In the genomic region with DNA sequence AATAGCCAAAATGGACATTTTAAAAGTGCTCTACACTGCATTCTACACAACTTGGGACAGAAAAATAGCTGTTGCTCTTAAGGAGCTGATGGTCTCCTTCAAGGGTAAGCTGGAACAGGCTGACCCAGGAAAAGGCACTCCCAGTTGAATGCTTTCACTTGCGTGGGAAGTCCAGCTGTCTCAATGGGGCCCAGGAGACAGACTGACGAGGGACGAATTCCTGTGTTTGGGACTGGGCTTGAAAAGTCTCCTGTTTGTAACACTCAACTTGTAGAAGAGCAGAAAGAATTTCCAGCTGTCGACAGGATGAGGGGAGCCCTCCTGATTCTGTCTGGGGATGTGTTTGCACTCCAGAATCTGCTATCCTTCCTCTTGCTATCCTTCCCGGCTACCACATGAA, we compare ENCODE assay signal across 19 cellular contexts.
DNase-seq lines count a peak whose midpoint lies in the region; ATAC-seq and TF ChIP-seq lines count a peak whose summit lies in the region.
"Had no signal": no experiment of that assay in that cellular context is flagged by ENCODE, and none has a peak within 500 bp of the region (broad histone marks: within the 10 kb centered on the region; RNA-seq: fewer than 3 reads in every experiment).

No MANE protein-coding gene starts in this region.

- H3K9ac ChIP-seq in adipocyte (ENCODE audit: low read length) = peak overlapping the region; percentile 30
- no peak overlapping the region for H3K9ac ChIP-seq in neural progenitor cell
- H3K9ac ChIP-seq: BLaER1 had no signal

- peaks cover 36% of the 10 kb centered on the region for H3K9me3 Mint-ChIP-seq in neural progenitor cell

- 33 to 49% methylated on average over 5 of the region's 5 CpGs for WGBS in heart right ventricle, 2 donors
- WGBS in thymus = 94% methylated on average over 5 of the region's 5 CpGs

- H3K36me3 ChIP-seq in adipocyte (ENCODE audit: control insufficient read depth, insufficient read depth, low read length, severe bottlenecking) = no peaks in the 10 kb centered on the region
- no peaks in the 10 kb centered on the region for H3K36me3 ChIP-seq in heart right ventricle
- H3K36me3 ChIP-seq in neural progenitor cell = peaks cover 15% of the 10 kb centered on the region
- no peaks in the 10 kb centered on the region for H3K36me3 ChIP-seq in thymus (ENCODE audit: control insufficient read depth, insufficient read depth)
- no peaks in the 10 kb centered on the region for H3K36me3 ChIP-seq in A673 (ENCODE audit: insufficient read depth, low read length, poor library complexity, severe bottlenecking)
- H3K36me3 ChIP-seq: BLaER1, Peyer's patch had no signal

- H3K4me3 ChIP-seq in adipocyte (ENCODE audit: low read length) (no peak overlapping the region), heart right ventricle (no peak overlapping the region), neural progenitor cell (no peak overlapping the region), thymus (ENCODE audit: low read length) (no peak overlapping the region), A673 (ENCODE audit: low read depth, low read length, poor library complexity, severe bottlenecking) (no peak overlapping the region)
- H3K4me3 ChIP-seq: BLaER1, Peyer's patch had no signal

- no peak overlapping the region for H3K4me2 ChIP-seq in neural progenitor cell
- H3K4me2 ChIP-seq: BLaER1 had no signal

- H2AFZ ChIP-seq in neural progenitor cell (replicated peaks) = no peak overlapping the region

- H3K27me3 Mint-ChIP-seq in neural progenitor cell (ENCODE audit: insufficient read depth, low read depth) = peaks cover 6% of the 10 kb centered on the region
- H3K27me3 Mint-ChIP-seq: activated naive CD8-positive, alpha-beta T cell treated with anti-CD3 and anti-CD28 coated beads, Interleukin-2, amount 50 U/mL, for 24 hours; activated T-cell treated with anti-CD3 and anti-CD28 coated beads, Interleukin-2, amount 50 U/mL, for 24 hours; natural killer cell treated with Interleukin-12 subunit alpha and Interleukin-12 subunit beta and Interleukin-15 and Interleukin-18, amount 100 ng/mL, for 72 hours had no signal

- peaks cover 15% of the 10 kb centered on the region for H3K36me3 Mint-ChIP-seq in neural progenitor cell

- H4K20me1 ChIP-seq in neural progenitor cell (ENCODE audit: low read depth) = no peaks in the 10 kb centered on the region
- H4K20me1 ChIP-seq: BLaER1 had no signal

- H3K27me3 ChIP-seq in adipocyte (replicated peaks; ENCODE audit: control insufficient read depth, insufficient read depth, low read length) (no peaks in the 10 kb centered on the region), heart right ventricle (no peaks in the 10 kb centered on the region), neural progenitor cell (no peaks in the 10 kb centered on the region), thymus (ENCODE audit: control insufficient read depth, insufficient read depth) (no peaks in the 10 kb centered on the region), A673 (replicated peaks; ENCODE audit: insufficient read depth, low read depth, low read length, poor library complexity) (no peaks in the 10 kb centered on the region)
- H3K27me3 ChIP-seq: BLaER1, Peyer's patch had no signal

- no peak overlapping the region for H3K4me3 Mint-ChIP-seq in neural progenitor cell
- H3K4me3 Mint-ChIP-seq: activated naive CD8-positive, alpha-beta T cell treated with anti-CD3 and anti-CD28 coated beads, Interleukin-2, amount 50 U/mL, for 24 hours; activated T-cell treated with anti-CD3 and anti-CD28 coated beads, Interleukin-2, amount 50 U/mL, for 24 hours; natural killer cell treated with Interleukin-12 subunit alpha and Interleukin-12 subunit beta and Interleukin-15 and Interleukin-18, amount 100 ng/mL, for 72 hours; T-helper 1 cell treated with Interleukin-12 subunit alpha and Interleukin-12 subunit beta and Interleukin-4 antibody, amounts not matched to agents 30 μg/mL and 1 μg/mL, for 36 hours had no signal

- peaks cover 34% of the 10 kb centered on the region for H3K9me3 ChIP-seq in adipocyte (ENCODE audit: control insufficient read depth, low read length)
- peaks cover 0 to 38% (median 21%) of the 10 kb centered on the region in 11 donors for H3K9me3 ChIP-seq in heart right ventricle
- peaks cover 14% of the 10 kb centered on the region for H3K9me3 ChIP-seq in neural progenitor cell (ENCODE audit: low read depth)
- H3K9me3 ChIP-seq in thymus (ENCODE audit: control insufficient read depth) = no peaks in the 10 kb centered on the region
- peaks cover 24% of the 10 kb centered on the region for H3K9me3 ChIP-seq in A673 (ENCODE audit: low read depth, low read length, poor library complexity, severe bottlenecking)

- peaks cover 21% of the 10 kb centered on the region for H3K4me1 ChIP-seq in adipocyte (ENCODE audit: control insufficient read depth, insufficient read depth, low read length)
- peaks cover 12 to 47% (median 33%) of the 10 kb centered on the region in 9 donors for H3K4me1 ChIP-seq in heart right ventricle
- peaks cover 24% of the 10 kb centered on the region for H3K4me1 ChIP-seq in neural progenitor cell
- H3K4me1 ChIP-seq in thymus (ENCODE audit: control insufficient read depth, insufficient read depth, low read length) = peaks cover 4% of the 10 kb centered on the region
- peaks cover 3% of the 10 kb centered on the region for H3K4me1 ChIP-seq in A673 (ENCODE audit: insufficient read depth, low read length, poor library complexity, severe bottlenecking)

- peaks cover 13% of the 10 kb centered on the region for H3K4me1 Mint-ChIP-seq in neural progenitor cell

- BruUV-seq in A673 (replicated peaks; lab: Mats Ljungman, UMichigan) = no TSS peak

- TF ChIP-seq CTCF in heart right ventricle (IDR thresholded peaks at IDR 0.05) = no peak
- no peak for TF ChIP-seq CTCF in neural progenitor cell (IDR thresholded peaks at IDR 0.05)
- no peak for TF ChIP-seq CTCF in A673 (conservative IDR thresholded peaks at IDR 0.05; ENCODE audit: low read depth, low read length)

- H3K27ac ChIP-seq in heart right ventricle (peak overlapping the region; percentile 48 to 84 (median 72)), neural progenitor cell (no peak overlapping the region), thymus (ENCODE audit: low read depth) (peak overlapping the region; percentile 15), A673 (ENCODE audit: low read depth, low read length, poor library complexity, severe bottlenecking) (no peak overlapping the region)
- H3K27ac ChIP-seq: BLaER1 had no signal

- POLR2A ChIA-PET in A673 (lab: Charles Lee; ENCODE audit: low non-redundant PET) = no interaction called here

- peak overlapping the region; percentile 1 for H3K27ac Mint-ChIP-seq in neural progenitor cell
- H3K27ac Mint-ChIP-seq: activated naive CD8-positive, alpha-beta T cell treated with anti-CD3 and anti-CD28 coated beads, Interleukin-2, amount 50 U/mL, for 24 hours; activated T-cell treated with anti-CD3 and anti-CD28 coated beads, Interleukin-2, amount 50 U/mL, for 24 hours; natural killer cell treated with Interleukin-12 subunit alpha and Interleukin-12 subunit beta and Interleukin-15 and Interleukin-18, amount 100 ng/mL, for 72 hours; T-helper 1 cell treated with Interleukin-12 subunit alpha and Interleukin-12 subunit beta and Interleukin-4 antibody, amounts not matched to agents 30 μg/mL and 1 μg/mL, for 36 hours had no signal

- CTCF ChIA-PET in A673 (lab: Charles Lee) = no interaction called here

- ATAC-seq in heart right ventricle (peak; percentile 67 to 85 (median 80)), GM21529 (IDR thresholded peaks at IDR 0.05; ENCODE audit: unreplicated experiment) (no peak), HG03342 (IDR thresholded peaks at IDR 0.05; ENCODE audit: unreplicated experiment) (no peak)
- ATAC-seq: activated naive CD8-positive, alpha-beta T cell treated with anti-CD3 and anti-CD28 coated beads, Interleukin-2, amount 50 U/mL, for 24 hours; natural killer cell treated with Interleukin-12 subunit alpha and Interleukin-12 subunit beta and Interleukin-15 and Interleukin-18, amount 100 ng/mL, for 72 hours had no signal

- H3F3A ChIP-seq in neural progenitor cell (ENCODE audit: low read depth) = peaks cover 26% of the 10 kb centered on the region

- DNase-seq in adipocyte (ENCODE audit: low read depth) = no peak
- peak; percentile 25 to 78 for DNase-seq in heart right ventricle
- no peak for DNase-seq in neural progenitor cell (ENCODE audit: low spot score)
- no peak for DNase-seq in A673 (ENCODE audit: low spot score)
- DNase-seq in RKO (ENCODE audit: low spot score) = no peak
- DNase-seq: activated CD4-positive, alpha-beta T cell treated with anti-CD3 and anti-CD28 coated beads for 4 hours; activated naive CD8-positive, alpha-beta T cell treated with anti-CD3 and anti-CD28 coated beads, Interleukin-2, amount 50 U/mL, for 24 hours; activated T-cell treated with anti-CD3 and anti-CD28 coated beads, Interleukin-2, amount 50 U/mL, for 24 hours; cortex of kidney; KBM-7; NCI-H1436 treated with DMSO at 0.1 percent for 48 hours; NCI-H524 treated with DMSO at 0.1 percent for 48 hours had no signal

- intact Hi-C loops in heart right ventricle (cut with DNase I) = no loop called here
- intact Hi-C loops in A673 (cut with micrococcal nuclease; ENCODE audit: unreplicated experiment) = no loop called here

- H3K79me2 ChIP-seq in neural progenitor cell (ENCODE audit: low read depth) = no peaks in the 10 kb centered on the region

Comparison
In these comparisons a context has a peak if more than half of its experiments do, and no peak if none do; other contexts are left out.
1. DNase-seq: peak in heart right ventricle (2 of 2); none in adipocyte (single experiment), neural progenitor cell (single experiment), A673 (single experiment) and RKO (single experiment).
2. ATAC-seq: peak in heart right ventricle (8 of 8); none in GM21529 (single experiment) and HG03342 (single experiment).
3. H3K27ac ChIP-seq: peak in heart right ventricle (10 of 10) and thymus (single experiment); none in neural progenitor cell (single experiment) and A673 (single experiment).